In the genomic region with DNA sequence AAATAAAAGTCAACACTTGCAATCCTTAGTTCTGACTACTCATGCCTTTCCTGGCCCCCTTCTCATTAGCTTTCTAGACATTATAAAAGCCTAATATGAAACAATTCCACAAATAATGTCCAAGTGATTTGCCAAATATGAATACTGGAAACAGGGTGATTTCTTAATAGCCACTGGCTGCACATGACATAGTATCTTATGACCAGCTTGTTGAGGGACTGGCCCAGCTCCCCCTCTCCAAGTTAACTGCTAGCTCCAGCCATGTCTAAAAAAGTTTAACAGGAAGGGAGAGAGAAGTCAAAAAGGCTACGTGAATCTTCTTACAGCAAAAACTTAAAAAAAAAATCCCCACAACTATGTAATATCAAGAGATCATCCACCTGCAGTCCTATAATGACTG, we compare ENCODE assay signal across 8 cellular contexts. TPM values are rescaled to one million over a fixed set of nuclear protein-coding genes. Genes with fewer than 3 reads are reported as not detected.
DNase-seq lines count a peak whose midpoint lies in the region; ATAC-seq and TF ChIP-seq lines count a peak whose summit lies in the region.

No MANE protein-coding gene starts in this region.

- TF ChIP-seq POLR2A in suprapubic skin (IDR thresholded peaks at IDR 0.05): no peak

- DNase-seq in AG09309 (ENCODE audit: low read depth) (no peak), HEK293T (ENCODE audit: extremely low spot score) (peak; percentile 12), adipocyte (ENCODE audit: low read depth) (peak; percentile 77), kidney epithelial cell (ENCODE audit: low read depth) (no peak), suprapubic skin (ENCODE audit: low spot score in 2 of 2) (no peak), HuH-7 (ENCODE audit: low spot score) (no peak)

- H3K4me1 ChIP-seq in adipocyte (ENCODE audit: control insufficient read depth, insufficient read depth, low read length): peaks cover 54% of the 10 kb centered on the region
- H3K4me1 ChIP-seq in suprapubic skin: peaks cover 48% of the 10 kb centered on the region

- ATAC-seq in HG03095 (IDR thresholded peaks at IDR 0.05; ENCODE audit: unreplicated experiment): no peak
- no peak for ATAC-seq in HG03457 (IDR thresholded peaks at IDR 0.05; ENCODE audit: unreplicated experiment)

- TF ChIP-seq CTCF in AG09309 (IDR thresholded peaks at IDR 0.05; ENCODE audit: control insufficient read depth, insufficient read depth, low read depth, low read length, missing control alignments): no peak
- TF ChIP-seq CTCF in kidney epithelial cell (IDR thresholded peaks at IDR 0.05; ENCODE audit: insufficient read depth, low read length, poor library complexity, severe bottlenecking): no peak
- TF ChIP-seq CTCF in suprapubic skin (IDR thresholded peaks at IDR 0.05): no peak

- CTCF ChIA-PET in HEK293T (lab: Yijun Ruan, JAX): no interaction called here

- H3K27me3 ChIP-seq in adipocyte (replicated peaks; ENCODE audit: control insufficient read depth, insufficient read depth, low read length) (no peaks in the 10 kb centered on the region), kidney epithelial cell (ENCODE audit: control insufficient read depth, insufficient read depth, low read length) (no peaks in the 10 kb centered on the region), suprapubic skin (no peaks in the 10 kb centered on the region)

- H3K4me3 ChIP-seq in AG09309 (ENCODE audit: control insufficient read depth, low read depth, low read length) (peak overlapping the region; percentile 97), adipocyte (ENCODE audit: low read length) (peak overlapping the region; percentile 96), kidney epithelial cell (ENCODE audit: low read depth, low read length) (peak overlapping the region; percentile 96), suprapubic skin (peak overlapping the region; percentile 87)

- H3K27ac ChIP-seq in suprapubic skin: peak overlapping the region; percentile 95

- H3K36me3 ChIP-seq in adipocyte (ENCODE audit: control insufficient read depth, insufficient read depth, low read length, severe bottlenecking) (no peaks in the 10 kb centered on the region), kidney epithelial cell (ENCODE audit: control insufficient read depth, insufficient read depth, low read length) (no peaks in the 10 kb centered on the region), suprapubic skin (no peaks in the 10 kb centered on the region)

- no peak for TF ChIP-seq EP300 in suprapubic skin (IDR thresholded peaks at IDR 0.05)

- POLR2A ChIA-PET in HEK293T (lab: Yijun Ruan, JAX): interaction anchor here (1.8 kb wide), 1 partner anchor 173 kb away, joined by 7 read pairs; the partner anchor contains the start of gene HMGCR

- WGBS in suprapubic skin: 0% methylated on average over 1 of the region's 1 CpG

- H3K9me3 ChIP-seq in adipocyte (ENCODE audit: control insufficient read depth, low read length) (no peaks in the 10 kb centered on the region), suprapubic skin (no peaks in the 10 kb centered on the region)

- H3K9ac ChIP-seq in adipocyte (ENCODE audit: low read length): peak overlapping the region; percentile 98

TF ChIP-seq in HEK293T, 16 proteins besides CTCF, POLR2A, EP300 and RAD21:
- TF ChIP-seq ELF4 (IDR thresholded peaks at IDR 0.05) (no peak), LEF1 (IDR thresholded peaks at IDR 0.05; ENCODE audit: borderline replicate concordance) (no peak), L3MBTL2 (conservative IDR thresholded peaks at IDR 0.05) (no peak), TARDBP (IDR thresholded peaks at IDR 0.05) (no peak), ZNF384 (IDR thresholded peaks at IDR 0.05) (no peak), SP1 (IDR thresholded peaks at IDR 0.05) (no peak), NFRKB (IDR thresholded peaks at IDR 0.05) (no peak), BHLHE40 (IDR thresholded peaks at IDR 0.05; ENCODE audit: borderline replicate concordance) (no peak), FOXM1 (IDR thresholded peaks at IDR 0.05; ENCODE audit: borderline replicate concordance) (no peak), CTBP1 (IDR thresholded peaks at IDR 0.05; ENCODE audit: borderline replicate concordance) (no peak), FOXK2 (IDR thresholded peaks at IDR 0.05) (no peak), ARNT (IDR thresholded peaks at IDR 0.05) (no peak), HDGF (IDR thresholded peaks at IDR 0.05; ENCODE audit: borderline replicate concordance) (no peak), FOXA1 (IDR thresholded peaks at IDR 0.05) (no peak), PKNOX1 (IDR thresholded peaks at IDR 0.05) (no peak), SUZ12 (IDR thresholded peaks at IDR 0.05) (no peak)

RNA-seq across cellular contexts. Expression of gene CERT1, which starts 1.5 kb away (rescaled TPM):
- total RNA-seq in kidney epithelial cell (17.3 and 20.3 TPM in 2 replicates), suprapubic skin (10 to 100 TPM; 25.3 to 41.2 (median 32.4) TPM)

RNA-seq across cellular contexts. Expression of gene POLK, which starts 1.7 kb away (rescaled TPM):
- total RNA-seq in kidney epithelial cell (16.2 and 18.6 TPM in 2 replicates), suprapubic skin (10 to 100 TPM; 11.8 to 43.8 (median 27.2) TPM)

Comparison
In these comparisons a context has a peak if more than half of its experiments do, and no peak if none do; other contexts are left out.
1. DNase-seq: peak in HEK293T (single experiment) and adipocyte (single experiment); none in AG09309 (single experiment), kidney epithelial cell (single experiment), suprapubic skin (0 of 2) and HuH-7 (single experiment).
2. Peak in every context shown above with its lines, with median percentiles within 50 percentile points of each other: H3K4me3 ChIP-seq.